11 cellular contexts compared by ENCODE assay signal in the genomic region with DNA sequence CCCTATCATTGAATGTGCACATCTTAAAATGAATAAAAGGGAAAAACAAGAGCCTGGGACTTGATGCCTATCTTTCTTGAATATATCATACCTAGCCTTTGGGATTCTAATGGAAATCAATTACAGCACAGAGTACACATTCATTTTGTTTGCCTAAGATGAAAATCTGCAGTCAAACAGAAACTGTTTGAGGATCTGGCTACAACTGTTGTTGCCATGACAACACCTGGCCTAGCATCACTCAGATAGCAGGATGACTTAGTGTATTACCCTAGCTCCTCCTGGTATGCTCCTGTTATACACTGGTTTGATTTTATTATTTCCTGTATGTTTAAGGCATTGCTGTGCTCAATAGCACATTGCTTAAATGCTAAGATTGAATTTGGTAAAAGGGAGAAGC.
DNase-seq lines count a peak whose midpoint lies in the region; ATAC-seq and TF ChIP-seq lines count a peak whose summit lies in the region.
"Had no signal": no experiment of that assay in that cellular context is flagged by ENCODE, and none has a peak within 500 bp of the region (broad histone marks: within the 10 kb centered on the region; RNA-seq: fewer than 3 reads in every experiment).

No MANE protein-coding gene starts in this region.

- no peaks in the 10 kb centered on the region for H4K20me1 ChIP-seq in MM.1S (ENCODE audit: insufficient read depth, low read length)

- DNase-seq in HFFc6 (peak; percentile 50), MM.1S (peak; percentile 80), inferior parietal cortex (ENCODE audit: extremely low spot score) (peak; percentile 36), ACHN (no peak), DMS 273 treated with DMSO at 0.1 percent for 48 hours (lab: John Stamatoyannopoulos, UW) (no peak), endothelial cell (ENCODE audit: low spot score) (no peak)
- DNase-seq in activated CD4-positive, alpha-beta T cell treated with anti-CD3 and anti-CD28 coated beads, Interleukin-2, amount 10 ng/mL, durations not matched to agents 7 days and 5 days: no peak
- DNase-seq: amniotic stem cell had no signal

- H3K9me2 ChIP-seq in MM.1S (replicated peaks; ENCODE audit: insufficient read depth, low read length): no peaks in the 10 kb centered on the region

- H3K9ac ChIP-seq in MM.1S (ENCODE audit: low read length): no peak overlapping the region

- peak overlapping the region; percentile 74 for H3K27ac Mint-ChIP-seq in HFFc6
- H3K27ac Mint-ChIP-seq in endothelial cell (ENCODE audit: unreplicated experiment): no peak overlapping the region
- H3K27ac Mint-ChIP-seq in activated CD4-positive, alpha-beta T cell treated with anti-CD3 and anti-CD28 coated beads, Interleukin-2, amount 10 ng/mL, durations not matched to agents 7 days and 5 days: no peak overlapping the region
- H3K27ac Mint-ChIP-seq: IgD-negative memory B cell; T-helper 1 cell treated with Interleukin-12 subunit alpha and Interleukin-12 subunit beta and Interleukin-4 antibody, amounts not matched to agents 30 μg/mL and 1 μg/mL, for 36 hours had no signal

- peak overlapping the region; percentile 37; the same call in 1 of the 2 replicates for H3K27ac ChIP-seq in MM.1S (ENCODE audit: low read length)

- H3K27me3 ChIP-seq in MM.1S (replicated peaks; ENCODE audit: insufficient read depth, low read length): no peaks in the 10 kb centered on the region

- TF ChIP-seq CTCF in HFFc6 (IDR thresholded peaks at IDR 0.05) (no peak), MM.1S (IDR thresholded peaks at IDR 0.05; ENCODE audit: low read length) (no peak), endothelial cell (IDR thresholded peaks at IDR 0.05; ENCODE audit: unreplicated experiment) (no peak)

- H3K36me3 ChIP-seq in MM.1S (replicated peaks; ENCODE audit: insufficient read depth, low read length): no peaks in the 10 kb centered on the region

- H2AFZ ChIP-seq in MM.1S (ENCODE audit: low read length): no peak overlapping the region

- peaks cover 2% of the 10 kb centered on the region for H3K27me3 Mint-ChIP-seq in HFFc6 (ENCODE audit: insufficient read depth)
- H3K27me3 Mint-ChIP-seq in endothelial cell (ENCODE audit: unreplicated experiment): peaks cover 6% of the 10 kb centered on the region
- no peaks in the 10 kb centered on the region for H3K27me3 Mint-ChIP-seq in activated CD4-positive, alpha-beta T cell treated with anti-CD3 and anti-CD28 coated beads, Interleukin-2, amount 10 ng/mL, durations not matched to agents 7 days and 5 days
- H3K27me3 Mint-ChIP-seq: IgD-negative memory B cell had no signal

- H3K4me3 Mint-ChIP-seq in HFFc6: no peak overlapping the region
- H3K4me3 Mint-ChIP-seq in endothelial cell (ENCODE audit: unreplicated experiment): no peak overlapping the region
- H3K4me3 Mint-ChIP-seq in activated CD4-positive, alpha-beta T cell treated with anti-CD3 and anti-CD28 coated beads, Interleukin-2, amount 10 ng/mL, durations not matched to agents 7 days and 5 days: no peak overlapping the region
- H3K4me3 Mint-ChIP-seq: IgD-negative memory B cell; T-helper 1 cell treated with Interleukin-12 subunit alpha and Interleukin-12 subunit beta and Interleukin-4 antibody, amounts not matched to agents 30 μg/mL and 1 μg/mL, for 36 hours had no signal

- POLR2A ChIA-PET in activated CD4-positive, alpha-beta T cell treated with anti-CD3 and anti-CD28 coated beads, Interleukin-2, amount 10 ng/mL, durations not matched to agents 7 days and 5 days (lab: Charles Lee): no interaction called here

- CTCF ChIA-PET in activated CD4-positive, alpha-beta T cell treated with anti-CD3 and anti-CD28 coated beads, Interleukin-2, amount 10 ng/mL, durations not matched to agents 7 days and 5 days (lab: Charles Lee): no interaction called here

- H3K4me1 Mint-ChIP-seq in HFFc6 (ENCODE audit: low read depth) (peaks cover 43% of the 10 kb centered on the region), endothelial cell (ENCODE audit: unreplicated experiment) (no peaks in the 10 kb centered on the region)
- no peaks in the 10 kb centered on the region for H3K4me1 Mint-ChIP-seq in activated CD4-positive, alpha-beta T cell treated with anti-CD3 and anti-CD28 coated beads, Interleukin-2, amount 10 ng/mL, durations not matched to agents 7 days and 5 days
- H3K4me1 Mint-ChIP-seq: IgD-negative memory B cell had no signal

- H3K36me3 Mint-ChIP-seq in HFFc6 (ENCODE audit: low read depth) (peaks cover 58% of the 10 kb centered on the region), endothelial cell (ENCODE audit: low read depth, unreplicated experiment) (peaks cover 27% of the 10 kb centered on the region)
- no peaks in the 10 kb centered on the region for H3K36me3 Mint-ChIP-seq in activated CD4-positive, alpha-beta T cell treated with anti-CD3 and anti-CD28 coated beads, Interleukin-2, amount 10 ng/mL, durations not matched to agents 7 days and 5 days (ENCODE audit: low read depth)
- H3K36me3 Mint-ChIP-seq: IgD-negative memory B cell had no signal

- no peaks in the 10 kb centered on the region for H3K9me3 ChIP-seq in MM.1S (replicated peaks; ENCODE audit: insufficient read depth, low read length)

- H3K4me2 ChIP-seq in MM.1S (ENCODE audit: low read depth, low read length): peak overlapping the region; percentile 23; the same call in 1 of the 2 replicates

- peaks cover 57% of the 10 kb centered on the region for H3K4me1 ChIP-seq in MM.1S (ENCODE audit: low read length)

- in situ Hi-C loops in ACHN (cut with HindIII; ENCODE audit: low pct_ligation_motif_present, low pct_unique_long_range_greater_than_20kb, low sequenced_read_pairs): no loop called here

- no peak overlapping the region for H3K4me3 ChIP-seq in MM.1S (ENCODE audit: low read length)

- no peaks in the 10 kb centered on the region for H3K79me2 ChIP-seq in MM.1S (ENCODE audit: low read length)

- H3F3A ChIP-seq in MM.1S (ENCODE audit: insufficient read depth, low read length): peaks cover 12% of the 10 kb centered on the region

- H3K9me3 Mint-ChIP-seq in HFFc6 (peaks cover 17% of the 10 kb centered on the region), endothelial cell (ENCODE audit: unreplicated experiment) (peaks cover 3% of the 10 kb centered on the region)
- H3K9me3 Mint-ChIP-seq in activated CD4-positive, alpha-beta T cell treated with anti-CD3 and anti-CD28 coated beads, Interleukin-2, amount 10 ng/mL, durations not matched to agents 7 days and 5 days: peaks cover 8% of the 10 kb centered on the region

- peak; percentile 72 for ATAC-seq in GM18519 (IDR thresholded peaks at IDR 0.05; ENCODE audit: low FRiP score, unreplicated experiment)

Comparison
In these comparisons a context has a peak if more than half of its experiments do, and no peak if none do; other contexts are left out.
1. DNase-seq: peak in HFFc6 (single experiment), MM.1S (single experiment) and inferior parietal cortex (single experiment); none in ACHN (single experiment), DMS 273 treated with DMSO at 0.1 percent for 48 hours (single experiment), endothelial cell (single experiment) and activated CD4-positive, alpha-beta T cell treated with anti-CD3 and anti-CD28 coated beads, Interleukin-2, amount 10 ng/mL, durations not matched to agents 7 days and 5 days (single experiment).